ENCODE assay signal across 1 cellular context in the genomic region with DNA sequence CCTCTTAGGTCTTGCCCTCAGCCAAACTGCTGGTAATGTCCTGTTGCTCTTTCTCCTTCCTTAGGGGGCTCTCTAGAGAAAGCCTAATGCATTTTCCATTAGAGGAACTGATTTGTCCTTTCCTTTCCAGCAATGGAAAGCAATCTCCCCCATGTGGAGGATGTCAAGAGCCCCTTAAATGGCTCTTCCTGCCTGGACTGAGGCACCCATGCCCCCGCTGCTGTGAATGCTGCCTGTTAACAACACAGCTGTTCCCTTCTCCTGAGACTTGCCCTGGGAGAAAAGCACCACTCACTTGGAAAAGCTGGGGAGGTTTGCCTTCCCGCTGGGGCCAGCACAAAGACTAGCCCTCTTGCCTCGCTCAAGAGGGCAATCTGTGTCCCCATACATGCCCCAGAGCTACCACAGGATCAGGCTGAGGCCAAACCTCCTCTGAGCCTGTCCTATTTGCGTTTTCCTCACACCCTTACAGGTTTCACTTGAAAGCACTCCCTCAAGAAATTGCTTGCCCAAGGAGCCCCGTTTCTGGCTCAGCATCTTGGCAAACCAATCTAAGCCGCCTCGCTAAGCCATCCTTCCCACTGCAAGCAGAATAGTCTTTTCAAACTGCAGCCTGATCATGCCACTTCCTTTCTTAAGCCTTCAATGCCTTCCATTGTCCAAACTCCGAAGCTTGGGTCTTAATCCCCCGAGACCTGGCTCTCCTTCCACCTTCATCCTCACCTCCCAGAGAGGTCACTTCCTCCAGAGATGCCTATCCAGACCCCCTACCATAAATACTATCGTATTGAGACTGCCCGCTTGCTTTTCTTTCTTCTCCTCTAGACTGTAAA.
TF ChIP-seq lines count a peak whose summit lies in the region.

No MANE protein-coding gene starts in this region.

TF ChIP-seq in HepG2, 621 proteins besides CTCF, POLR2A, EP300 and RAD21:
- TF ChIP-seq SP1 (IDR thresholded peaks at IDR 0.05), result no peak
- TF ChIP-seq SP1 (CRISPR knock-in tag; IDR thresholded peaks at IDR 0.05), result no peak
- no peak for TF ChIP-seq ZNF549 (CRISPR knock-in tag; IDR thresholded peaks at IDR 0.05)
- TF ChIP-seq, protein P1, sequence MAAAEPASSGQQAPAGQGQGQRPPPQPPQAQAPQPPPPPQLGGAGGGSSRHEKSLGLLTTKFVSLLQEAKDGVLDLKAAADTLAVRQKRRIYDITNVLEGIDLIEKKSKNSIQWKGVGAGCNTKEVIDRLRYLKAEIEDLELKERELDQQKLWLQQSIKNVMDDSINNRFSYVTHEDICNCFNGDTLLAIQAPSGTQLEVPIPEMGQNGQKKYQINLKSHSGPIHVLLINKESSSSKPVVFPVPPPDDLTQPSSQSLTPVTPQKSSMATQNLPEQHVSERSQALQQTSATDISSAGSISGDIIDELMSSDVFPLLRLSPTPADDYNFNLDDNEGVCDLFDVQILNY (CRISPR knock-in tag; conservative IDR thresholded peaks at IDR 0.05), result no peak
- no peak for TF ChIP-seq HNRNPK (IDR thresholded peaks at IDR 0.05; ENCODE audit: low read depth, low read length, poor library complexity, severe bottlenecking)
- TF ChIP-seq, protein P2, sequence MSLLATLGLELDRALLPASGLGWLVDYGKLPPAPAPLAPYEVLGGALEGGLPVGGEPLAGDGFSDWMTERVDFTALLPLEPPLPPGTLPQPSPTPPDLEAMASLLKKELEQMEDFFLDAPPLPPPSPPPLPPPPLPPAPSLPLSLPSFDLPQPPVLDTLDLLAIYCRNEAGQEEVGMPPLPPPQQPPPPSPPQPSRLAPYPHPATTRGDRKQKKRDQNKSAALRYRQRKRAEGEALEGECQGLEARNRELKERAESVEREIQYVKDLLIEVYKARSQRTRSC (CRISPR knock-in tag; IDR thresholded peaks at IDR 0.05; ENCODE audit: low read depth), result no peak
- no peak for TF ChIP-seq TMF1 (CRISPR knock-in tag; IDR thresholded peaks at IDR 0.05; ENCODE audit: low read depth)
- TF ChIP-seq ZNF674 (CRISPR knock-in tag; IDR thresholded peaks at IDR 0.05; ENCODE audit: low read depth), result no peak
- TF ChIP-seq IRX3 (CRISPR knock-in tag; IDR thresholded peaks at IDR 0.05; ENCODE audit: borderline replicate concordance, low read depth), result no peak
- no peak for TF ChIP-seq ZNF343 (CRISPR knock-in tag; IDR thresholded peaks at IDR 0.05)
- TF ChIP-seq ZNF569 (CRISPR knock-in tag; IDR thresholded peaks at IDR 0.05; ENCODE audit: borderline replicate concordance), result no peak
- no peak for TF ChIP-seq MXD4 (CRISPR knock-in tag; IDR thresholded peaks at IDR 0.05)
- no peak for TF ChIP-seq TCF7 (IDR thresholded peaks at IDR 0.05; ENCODE audit: low read depth)
- no peak for TF ChIP-seq PAX8 (CRISPR knock-in tag; IDR thresholded peaks at IDR 0.05; ENCODE audit: borderline replicate concordance)
- TF ChIP-seq, protein P3, sequence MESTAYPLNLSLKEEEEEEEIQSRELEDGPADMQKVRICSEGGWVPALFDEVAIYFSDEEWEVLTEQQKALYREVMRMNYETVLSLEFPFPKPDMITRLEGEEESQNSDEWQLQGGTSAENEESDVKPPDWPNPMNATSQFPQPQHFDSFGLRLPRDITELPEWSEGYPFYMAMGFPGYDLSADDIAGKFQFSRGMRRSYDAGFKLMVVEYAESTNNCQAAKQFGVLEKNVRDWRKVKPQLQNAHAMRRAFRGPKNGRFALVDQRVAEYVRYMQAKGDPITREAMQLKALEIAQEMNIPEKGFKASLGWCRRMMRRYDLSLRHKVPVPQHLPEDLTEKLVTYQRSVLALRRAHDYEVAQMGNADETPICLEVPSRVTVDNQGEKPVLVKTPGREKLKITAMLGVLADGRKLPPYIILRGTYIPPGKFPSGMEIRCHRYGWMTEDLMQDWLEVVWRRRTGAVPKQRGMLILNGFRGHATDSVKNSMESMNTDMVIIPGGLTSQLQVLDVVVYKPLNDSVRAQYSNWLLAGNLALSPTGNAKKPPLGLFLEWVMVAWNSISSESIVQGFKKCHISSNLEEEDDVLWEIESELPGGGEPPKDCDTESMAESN (CRISPR knock-in tag; conservative IDR thresholded peaks at IDR 0.05), result no peak
- TF ChIP-seq ZNF850 (CRISPR knock-in tag; conservative IDR thresholded peaks at IDR 0.05), result no peak
- TF ChIP-seq ZFP1 (CRISPR knock-in tag; IDR thresholded peaks at IDR 0.05), result no peak
- TF ChIP-seq, protein P4, sequence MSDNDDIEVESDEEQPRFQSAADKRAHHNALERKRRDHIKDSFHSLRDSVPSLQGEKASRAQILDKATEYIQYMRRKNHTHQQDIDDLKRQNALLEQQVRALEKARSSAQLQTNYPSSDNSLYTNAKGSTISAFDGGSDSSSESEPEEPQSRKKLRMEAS (IDR thresholded peaks at IDR 0.05), result no peak
- TF ChIP-seq ZNF3 (CRISPR knock-in tag; IDR thresholded peaks at IDR 0.05), result no peak
- TF ChIP-seq HOXA3 (CRISPR knock-in tag; IDR thresholded peaks at IDR 0.05), result no peak
- TF ChIP-seq, protein P5, sequence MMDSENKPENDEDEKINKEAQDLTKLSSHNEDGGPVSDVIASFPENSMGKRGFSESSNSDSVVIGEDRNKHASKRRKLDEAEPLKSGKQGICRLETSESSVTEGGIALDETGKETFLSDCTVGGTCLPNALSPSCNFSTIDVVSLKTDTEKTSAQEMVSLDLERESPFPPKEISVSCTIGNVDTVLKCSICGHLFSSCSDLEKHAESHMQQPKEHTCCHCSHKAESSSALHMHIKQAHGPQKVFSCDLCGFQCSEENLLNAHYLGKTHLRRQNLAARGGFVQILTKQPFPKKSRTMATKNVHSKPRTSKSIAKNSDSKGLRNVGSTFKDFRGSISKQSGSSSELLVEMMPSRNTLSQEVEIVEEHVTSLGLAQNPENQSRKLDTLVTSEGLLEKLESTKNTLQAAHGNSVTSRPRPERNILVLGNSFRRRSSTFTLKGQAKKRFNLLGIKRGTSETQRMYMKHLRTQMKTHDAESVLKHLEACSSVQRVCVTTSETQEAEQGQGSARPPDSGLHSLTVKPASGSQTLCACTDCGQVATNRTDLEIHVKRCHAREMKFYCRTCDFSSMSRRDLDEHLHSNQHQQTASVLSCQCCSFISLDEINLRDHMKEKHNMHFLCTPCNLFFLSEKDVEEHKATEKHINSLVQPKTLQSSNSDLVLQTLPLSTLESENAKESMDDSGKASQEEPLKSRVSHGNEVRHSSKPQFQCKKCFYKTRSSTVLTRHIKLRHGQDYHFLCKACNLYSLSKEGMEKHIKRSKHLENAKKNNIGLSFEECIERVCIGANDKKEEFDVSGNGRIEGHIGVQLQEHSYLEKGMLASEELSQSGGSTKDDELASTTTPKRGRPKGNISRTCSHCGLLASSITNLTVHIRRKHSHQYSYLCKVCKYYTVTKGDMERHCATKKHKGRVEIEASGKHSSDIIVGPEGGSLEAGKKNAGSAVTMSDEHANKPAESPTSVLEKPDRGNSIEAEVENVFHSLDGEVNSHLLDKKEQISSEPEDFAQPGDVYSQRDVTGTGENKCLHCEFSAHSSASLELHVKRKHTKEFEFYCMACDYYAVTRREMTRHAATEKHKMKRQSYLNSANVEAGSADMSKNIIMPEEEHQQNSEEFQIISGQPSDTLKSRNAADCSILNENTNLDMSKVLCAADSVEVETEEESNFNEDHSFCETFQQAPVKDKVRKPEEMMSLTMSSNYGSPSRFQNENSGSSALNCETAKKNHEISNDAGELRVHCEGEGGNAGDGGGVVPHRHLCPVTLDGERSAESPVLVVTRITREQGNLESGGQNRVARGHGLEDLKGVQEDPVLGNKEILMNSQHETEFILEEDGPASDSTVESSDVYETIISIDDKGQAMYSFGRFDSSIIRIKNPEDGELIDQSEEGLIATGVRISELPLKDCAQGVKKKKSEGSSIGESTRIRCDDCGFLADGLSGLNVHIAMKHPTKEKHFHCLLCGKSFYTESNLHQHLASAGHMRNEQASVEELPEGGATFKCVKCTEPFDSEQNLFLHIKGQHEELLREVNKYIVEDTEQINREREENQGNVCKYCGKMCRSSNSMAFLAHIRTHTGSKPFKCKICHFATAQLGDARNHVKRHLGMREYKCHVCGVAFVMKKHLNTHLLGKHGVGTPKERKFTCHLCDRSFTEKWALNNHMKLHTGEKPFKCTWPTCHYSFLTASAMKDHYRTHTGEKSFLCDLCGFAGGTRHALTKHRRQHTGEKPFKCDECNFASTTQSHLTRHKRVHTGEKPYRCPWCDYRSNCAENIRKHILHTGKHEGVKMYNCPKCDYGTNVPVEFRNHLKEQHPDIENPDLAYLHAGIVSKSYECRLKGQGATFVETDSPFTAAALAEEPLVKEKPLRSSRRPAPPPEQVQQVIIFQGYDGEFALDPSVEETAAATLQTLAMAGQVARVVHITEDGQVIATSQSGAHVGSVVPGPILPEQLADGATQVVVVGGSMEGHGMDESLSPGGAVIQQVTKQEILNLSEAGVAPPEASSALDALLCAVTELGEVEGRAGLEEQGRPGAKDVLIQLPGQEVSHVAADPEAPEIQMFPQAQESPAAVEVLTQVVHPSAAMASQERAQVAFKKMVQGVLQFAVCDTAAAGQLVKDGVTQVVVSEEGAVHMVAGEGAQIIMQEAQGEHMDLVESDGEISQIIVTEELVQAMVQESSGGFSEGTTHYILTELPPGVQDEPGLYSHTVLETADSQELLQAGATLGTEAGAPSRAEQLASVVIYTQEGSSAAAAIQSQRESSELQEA (CRISPR knock-in tag; IDR thresholded peaks at IDR 0.05; ENCODE audit: not compliant biosample characterization), result no peak
TF ChIP-seq in HepG2: peak in this region for 0.
